28 cellular contexts compared by ENCODE assay signal in genomic region chr5:135582099-135582781, GRCh38. TPM values are rescaled to one million over a fixed set of nuclear protein-coding genes. Genes with fewer than 3 reads are reported as not detected.
"Had no signal": no experiment of that assay in that cellular context is flagged by ENCODE, and none has a peak within 500 bp of the region (broad histone marks: within the 10 kb centered on the region; RNA-seq: fewer than 3 reads in every experiment).

No MANE protein-coding gene starts in this region.

- H3K4me3 Mint-ChIP-seq: effector memory CD8-positive, alpha-beta T cell; natural killer cell had no signal

- H3K36me3 Mint-ChIP-seq: natural killer cell had no signal

- H3K9me3 Mint-ChIP-seq: effector memory CD8-positive, alpha-beta T cell; natural killer cell had no signal

- H3K27ac Mint-ChIP-seq: effector memory CD8-positive, alpha-beta T cell; natural killer cell had no signal

- ATAC-seq: effector memory CD8-positive, alpha-beta T cell; left ventricle myocardium superior; lower lobe of right lung; natural killer cell; sciatic nerve had no signal

- H3K36me3 ChIP-seq: esophagus squamous epithelium, lower lobe of right lung, neutrophil, prostate gland, right atrium auricular region, stomach, thyroid gland, upper lobe of left lung had no signal

- H3K27ac ChIP-seq: esophagus squamous epithelium, lower lobe of right lung, neutrophil, parathyroid adenoma, prostate gland, right atrium auricular region, stomach, thyroid gland, upper lobe of left lung had no signal

- H3K9me3 ChIP-seq: esophagus squamous epithelium, lower lobe of right lung, neutrophil, prostate gland, right atrium auricular region, stomach, thyroid gland, upper lobe of left lung had no signal

- H3K4me1 Mint-ChIP-seq: natural killer cell had no signal

- H3K4me1 ChIP-seq: parathyroid adenoma, prostate gland, right atrium auricular region had no signal

- H3K4me3 ChIP-seq: esophagus squamous epithelium, lower lobe of right lung, prostate gland, right atrium auricular region, smooth muscle cell, stomach, thyroid gland, upper lobe of left lung had no signal

- DNase-seq: cortex of kidney; effector memory CD8-positive, alpha-beta T cell; erythroblast; esophagus squamous epithelium; foreskin melanocyte; left ventricle myocardium superior; lower lobe of right lung; natural killer cell; stimulated activated CD4-positive, alpha-beta T cell treated with anti-CD3 and anti-CD28 coated beads, Interleukin-12 subunit alpha, Interleukin-12 subunit beta, amount 100 ng/mL, for 4 hours; stimulated activated CD4-positive, alpha-beta T cell treated with anti-CD3 and anti-CD28 coated beads, Interleukin-1b, Interleukin-23, amount 100 ng/mL, for 48 hours; stimulated activated CD4-positive, alpha-beta T cell treated with anti-CD3 and anti-CD28 coated beads, Interleukin-4, amount 100 ng/mL, for 1 hour; stimulated activated CD8-positive, alpha-beta memory T cell treated with anti-CD3 and anti-CD28 coated beads, Interleukin-4, amount 100 ng/mL, for 48 hours; stimulated activated naive CD4-positive, alpha-beta T cell treated with Interleukin-2 at 50 U/mL for 16 hours; stomach; thyroid gland; upper lobe of left lung had no signal

RNA-seq across cellular contexts. Expression of gene CXCL14, which starts 3.4 kb away (rescaled TPM):
- total RNA-seq: dermis microvascular lymphatic vessel endothelial cell, mononuclear cell, natural killer cell had no signal
- polyA plus RNA-seq: neural cell had no signal

RNA-seq across cellular contexts. Expression of gene NEUROG1, which starts 46.5 kb away (rescaled TPM):
- total RNA-seq: dermis microvascular lymphatic vessel endothelial cell, esophagus squamous epithelium, left ventricle myocardium superior, lower lobe of right lung, mononuclear cell, natural killer cell, omental fat pad, prostate gland, right atrium auricular region, sciatic nerve, smooth muscle cell, stomach, subcutaneous adipose tissue, thyroid gland, upper lobe of left lung had no signal
- polyA plus RNA-seq: keratinocyte, neural cell, smooth muscle cell, stomach had no signal
